1 cellular context compared by ENCODE assay signal in genomic region chr2:62653582-62654422, GRCh38.
TF ChIP-seq lines count a peak whose summit lies in the region.

No MANE protein-coding gene starts in this region.

TF ChIP-seq in HepG2, 621 proteins besides CTCF, POLR2A, EP300 and RAD21 (continued from another document and continues in another):
- TF ChIP-seq ZNF576 (CRISPR knock-in tag; IDR thresholded peaks at IDR 0.05) (no peak), ZC3H4 (CRISPR knock-in tag; IDR thresholded peaks at IDR 0.05; ENCODE audit: borderline replicate concordance) (no peak), SRY (CRISPR knock-in tag; IDR thresholded peaks at IDR 0.05) (no peak), RCOR2 (CRISPR knock-in tag; IDR thresholded peaks at IDR 0.05) (peak; percentile 83), ZNF776 (CRISPR knock-in tag; IDR thresholded peaks at IDR 0.05) (no peak), SRSF4 (IDR thresholded peaks at IDR 0.05; ENCODE audit: low read depth, low read length, poor library complexity, severe bottlenecking) (no peak), REPIN1 (CRISPR knock-in tag; IDR thresholded peaks at IDR 0.05; ENCODE audit: borderline replicate concordance, low read depth) (no peak), ZBTB3 (CRISPR knock-in tag; IDR thresholded peaks at IDR 0.05; ENCODE audit: borderline replicate concordance, low read depth) (no peak), ZNF691 (CRISPR knock-in tag; IDR thresholded peaks at IDR 0.05; ENCODE audit: borderline replicate concordance, low read depth) (no peak), ZNF251 (CRISPR knock-in tag; IDR thresholded peaks at IDR 0.05) (no peak), ARNT (IDR thresholded peaks at IDR 0.05) (no peak), MNT (IDR thresholded peaks at IDR 0.05) (no peak), ZNF839 (CRISPR knock-in tag; IDR thresholded peaks at IDR 0.05; ENCODE audit: borderline replicate concordance) (no peak), BHLHE40 (IDR thresholded peaks at IDR 0.05; ENCODE audit: low read length) (no peak), ZFP90 (CRISPR knock-in tag; IDR thresholded peaks at IDR 0.05; ENCODE audit: borderline replicate concordance) (no peak), PHF8 (CRISPR knock-in tag; IDR thresholded peaks at IDR 0.05) (no peak), CREB3 (CRISPR knock-in tag; IDR thresholded peaks at IDR 0.05) (no peak), ZNF558 (CRISPR knock-in tag; IDR thresholded peaks at IDR 0.05; ENCODE audit: borderline replicate concordance) (no peak), ZNF720 (CRISPR knock-in tag; IDR thresholded peaks at IDR 0.05) (no peak), GABPA (IDR thresholded peaks at IDR 0.05; ENCODE audit: low read depth, low read length) (no peak), GABPA (CRISPR knock-in tag; IDR thresholded peaks at IDR 0.05; ENCODE audit: low read depth) (peak; percentile 48), ZFP36L1 (CRISPR knock-in tag; IDR thresholded peaks at IDR 0.05) (peak; percentile 58; the same call in 1 of the 2 replicates), POLR2G (IDR thresholded peaks at IDR 0.05; ENCODE audit: low read depth, low read length) (no peak), LBX2 (CRISPR knock-in tag; IDR thresholded peaks at IDR 0.05; ENCODE audit: borderline replicate concordance) (no peak), TP53 (CRISPR knock-in tag; conservative IDR thresholded peaks at IDR 0.05) (no peak), POLR2AphosphoS2 (IDR thresholded peaks at IDR 0.05; ENCODE audit: low read depth, low read length) (no peak), ZBTB34 (CRISPR knock-in tag; IDR thresholded peaks at IDR 0.05) (no peak), E2F5 (CRISPR knock-in tag; conservative IDR thresholded peaks at IDR 0.05) (no peak), DPF2 (CRISPR knock-in tag; IDR thresholded peaks at IDR 0.05; ENCODE audit: borderline replicate concordance, low read depth) (peak; percentile 91), ZNF138 (CRISPR knock-in tag; IDR thresholded peaks at IDR 0.05; ENCODE audit: low read depth) (no peak), CERS6 (CRISPR knock-in tag; IDR thresholded peaks at IDR 0.05) (no peak), CEBPZ (IDR thresholded peaks at IDR 0.05; ENCODE audit: low read length) (no peak), ZNF260 (CRISPR knock-in tag; IDR thresholded peaks at IDR 0.05; ENCODE audit: borderline replicate concordance, low read depth) (no peak), GLI4 (CRISPR knock-in tag; IDR thresholded peaks at IDR 0.05; ENCODE audit: borderline replicate concordance) (no peak), ZNF572 (CRISPR knock-in tag; IDR thresholded peaks at IDR 0.05) (no peak), IRF9 (CRISPR knock-in tag; IDR thresholded peaks at IDR 0.05; ENCODE audit: borderline replicate concordance) (no peak), ZNF83 (CRISPR knock-in tag; IDR thresholded peaks at IDR 0.05; ENCODE audit: borderline replicate concordance) (no peak), AGO2 (optimal IDR thresholded peaks at IDR 0.05; ENCODE audit: low read depth, low read length) (no peak), SOX6 (IDR thresholded peaks at IDR 0.05) (no peak), SOX6 (CRISPR knock-in tag; IDR thresholded peaks at IDR 0.05) (peak; percentile 95), ZNF33B (CRISPR knock-in tag; IDR thresholded peaks at IDR 0.05) (no peak), RARG (CRISPR knock-in tag; IDR thresholded peaks at IDR 0.05; ENCODE audit: low read depth) (no peak), ZNF317 (CRISPR knock-in tag; IDR thresholded peaks at IDR 0.05) (peak; percentile 48; the same call in 1 of the 2 replicates), ZNF777 (CRISPR knock-in tag; IDR thresholded peaks at IDR 0.05) (no peak), THAP7 (CRISPR knock-in tag; IDR thresholded peaks at IDR 0.05) (no peak), ZNF350 (CRISPR knock-in tag; IDR thresholded peaks at IDR 0.05; ENCODE audit: borderline replicate concordance, low read depth) (no peak), ZBTB26 (CRISPR knock-in tag; IDR thresholded peaks at IDR 0.05; ENCODE audit: borderline replicate concordance) (no peak), HOXD1 (CRISPR knock-in tag; IDR thresholded peaks at IDR 0.05) (no peak), ATAD3A (CRISPR knock-in tag; IDR thresholded peaks at IDR 0.05) (no peak), CSRNP1 (CRISPR knock-in tag; IDR thresholded peaks at IDR 0.05) (no peak)
